ENCODE assay signal across 1 cellular context in genomic region chr17:32114536-32114935, GRCh38.
TF ChIP-seq lines count a peak whose summit lies in the region.

No MANE protein-coding gene starts in this region.

TF ChIP-seq in GM12878, 131 proteins besides CTCF, POLR2A, EP300 and RAD21 (continued from another document):
- no peak for TF ChIP-seq TBL1XR1 (IDR thresholded peaks at IDR 0.05; ENCODE audit: low read depth, low read length)
- no peak for TF ChIP-seq SMAD1 (IDR thresholded peaks at IDR 0.05; ENCODE audit: low read depth, partially characterized antibody)
- no peak for TF ChIP-seq POLR2AphosphoS2 (IDR thresholded peaks at IDR 0.05; ENCODE audit: low read depth, low read length)
- no peak for TF ChIP-seq ZBED1 (IDR thresholded peaks at IDR 0.05; ENCODE audit: borderline replicate concordance)
- no peak for TF ChIP-seq CHD2 (IDR thresholded peaks at IDR 0.05; ENCODE audit: borderline replicate concordance, low read depth, low read length)
- no peak for TF ChIP-seq IKZF2 (IDR thresholded peaks at IDR 0.05)
TF ChIP-seq in GM12878: peak in this region for 0.
